8 cellular contexts compared by ENCODE assay signal in the genomic region with DNA sequence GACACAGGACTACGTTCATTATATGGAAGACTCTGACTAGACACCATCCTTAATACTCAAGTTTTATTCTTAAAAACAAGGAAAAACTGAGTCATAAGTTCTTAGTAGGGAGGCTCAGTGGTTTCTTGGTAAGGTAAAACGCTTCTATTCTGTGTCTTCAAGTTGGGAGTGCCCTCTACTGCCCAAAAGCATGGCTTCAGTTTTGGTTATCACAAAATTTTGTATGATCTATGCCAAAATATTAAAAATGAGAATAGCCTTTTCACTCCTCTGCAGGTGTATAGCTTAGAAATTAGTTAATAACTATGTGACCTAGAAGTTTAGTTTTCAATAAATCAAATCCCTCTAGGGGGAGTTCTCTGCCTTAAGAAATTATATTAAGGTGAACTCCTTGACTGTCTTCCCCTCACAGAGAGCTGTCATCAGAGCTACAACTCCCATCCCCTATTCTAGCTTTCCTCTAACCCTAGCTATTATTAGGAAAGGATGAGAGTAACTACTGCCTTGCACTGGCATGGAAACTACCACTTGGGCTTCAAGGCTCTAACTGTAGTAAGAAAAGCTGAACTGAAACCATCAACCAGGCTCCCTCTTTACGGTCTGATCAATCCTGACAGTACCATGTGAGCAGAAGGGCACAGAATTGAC.
DNase-seq lines count a peak whose midpoint lies in the region; ATAC-seq and TF ChIP-seq lines count a peak whose summit lies in the region.

No MANE protein-coding gene starts in this region.

- H3K4me3 Mint-ChIP-seq in CD14-positive monocyte (no peak overlapping the region), nephron progenitor cell (no peak overlapping the region)

- DNase-seq in CD14-positive monocyte (ENCODE audit: low spot score) (no peak), M059J (ENCODE audit: low read depth) (peak; percentile 33), epithelial cell of proximal tubule (ENCODE audit: low read depth) (no peak), SW480 (ENCODE audit: low spot score) (no peak), nephron progenitor cell (no peak)
- DNase-seq in stimulated activated CD4-positive, alpha-beta T cell treated with anti-CD3 and anti-CD28 coated beads, Interleukin-1b, Interleukin-23, amount 100 ng/mL, for 48 hours, result no peak

- H3K4me3 ChIP-seq in epithelial cell of proximal tubule (ENCODE audit: low read depth, low read length), result no peak overlapping the region

- no peaks in the 10 kb centered on the region for H3K9me3 Mint-ChIP-seq in CD14-positive monocyte
- no peaks in the 10 kb centered on the region for H3K9me3 Mint-ChIP-seq in nephron progenitor cell

- H3K27ac Mint-ChIP-seq in CD14-positive monocyte (peak overlapping the region in 6 of 7 donors; percentile 2 to 79 (median 38)), nephron progenitor cell (no peak overlapping the region)

- H3K27me3 Mint-ChIP-seq in CD14-positive monocyte (ENCODE audit: low read depth in 3 of 3) (no peaks in the 10 kb centered on the region), nephron progenitor cell (ENCODE audit: low read depth, poor library complexity) (no peaks in the 10 kb centered on the region)

- H3K36me3 Mint-ChIP-seq in CD14-positive monocyte (peaks cover 10 to 11% of the 10 kb centered on the region in 2 donors), nephron progenitor cell (ENCODE audit: low read depth) (no peaks in the 10 kb centered on the region)

- ATAC-seq in GM19467 (IDR thresholded peaks at IDR 0.05; ENCODE audit: unreplicated experiment), result peak; percentile 83
- no peak for ATAC-seq in HG02970 (IDR thresholded peaks at IDR 0.05; ENCODE audit: low FRiP score, unreplicated experiment)

- intact Hi-C loops in CD14-positive monocyte (cut with micrococcal nuclease), result loop anchor here in 1 of 2 donors (10.0 kb wide), 1 partner anchor 183 kb away; no protein-coding TSS in a partner anchor

- TF ChIP-seq CTCF in CD14-positive monocyte (IDR thresholded peaks at IDR 0.05) (no peak), epithelial cell of proximal tubule (conservative IDR thresholded peaks at IDR 0.05; ENCODE audit: low read depth, low read length) (peak; percentile 43), nephron progenitor cell (IDR thresholded peaks at IDR 0.05) (no peak)

- H3K4me1 Mint-ChIP-seq in CD14-positive monocyte (peaks cover 36% of the 10 kb centered on the region), nephron progenitor cell (peaks cover 9% of the 10 kb centered on the region)
